11 cellular contexts compared by ENCODE assay signal in genomic region chr10:65358565-65358964, GRCh38.
DNase-seq lines count a peak whose midpoint lies in the region; ATAC-seq and TF ChIP-seq lines count a peak whose summit lies in the region.
"Had no signal": no experiment of that assay in that cellular context is flagged by ENCODE, and none has a peak within 500 bp of the region (broad histone marks: within the 10 kb centered on the region; RNA-seq: fewer than 3 reads in every experiment).

No MANE protein-coding gene starts in this region.

- no peak for ATAC-seq in HG02840 (IDR thresholded peaks at IDR 0.05; ENCODE audit: low FRiP score, unreplicated experiment)
- no peak for ATAC-seq in GM21528 (IDR thresholded peaks at IDR 0.05; ENCODE audit: low FRiP score, unreplicated experiment)
- no peak for ATAC-seq in GM19023 (IDR thresholded peaks at IDR 0.05; ENCODE audit: unreplicated experiment)

- H3K4me3 ChIP-seq in AG10803 (ENCODE audit: low read length) = no peak overlapping the region

- TF ChIP-seq CTCF in AG10803 (conservative IDR thresholded peaks at IDR 0.05; ENCODE audit: low read length) = peak; percentile 37

- DNase-seq in AG10803 (ENCODE audit: low read depth) (no peak), HT-29 (ENCODE audit: low spot score) (peak; percentile 59), amniotic epithelial cell (ENCODE audit: low read depth) (peak; percentile 7), kidney glomerular epithelial cell (lab: John Stamatoyannopoulos, UW) (peak; percentile 22), AG08395 (ENCODE audit: low spot score) (no peak)
- DNase-seq: DND-41; stimulated activated CD4-positive, alpha-beta T cell treated with anti-CD3 and anti-CD28 coated beads, Interleukin-2, amount 100 ng/mL, for 24 hours; T-helper 2 cell had no signal

Comparison
In these comparisons a context has a peak if more than half of its experiments do, and no peak if none do; other contexts are left out.
1. DNase-seq: peak in HT-29 (single experiment), amniotic epithelial cell (single experiment) and kidney glomerular epithelial cell (single experiment); none in AG10803 (single experiment) and AG08395 (single experiment).